In genomic region chrX:56563231-56564116, GRCh38 we compare ENCODE assay signal across 8 cellular contexts. TPM values are rescaled to one million over a fixed set of nuclear protein-coding genes. Genes with fewer than 3 reads are reported as not detected.
A peak's percentile ranks its signal among the peaks of the same experiment; 100 is the strongest.
DNase-seq lines count a peak whose midpoint lies in the region; ATAC-seq and TF ChIP-seq lines count a peak whose summit lies in the region.

Gene UBQLN2, plus strand, starts transcription at chrX:56563627. Its CDS starts 247 bp downstream, at chrX:56563874.

- H3K27ac ChIP-seq in Karpas-422 (ENCODE audit: low read length) = peak within 1 kb of the TSS; percentile 83
- H3K27ac ChIP-seq in RWPE2 (ENCODE audit: poor library complexity, severe bottlenecking) = peak within 1 kb of the TSS; percentile 83

- H2AFZ ChIP-seq in Karpas-422 (ENCODE audit: low read length) = peak within 1 kb of the TSS; percentile 43

- TF ChIP-seq CTCF in RWPE2 (IDR thresholded peaks at IDR 0.05; ENCODE audit: poor library complexity, severe bottlenecking) = peak; percentile 9
- peak; percentile 36 for TF ChIP-seq CTCF in fibroblast of pulmonary artery (IDR thresholded peaks at IDR 0.05; ENCODE audit: low read length, missing control alignments)
- TF ChIP-seq CTCF in nephron progenitor cell (IDR thresholded peaks at IDR 0.05) = no peak

- H3K36me3 Mint-ChIP-seq in activated T-helper 2 cell treated with anti-CD3 and anti-CD28 coated beads, Interferon-gamma antibody, Interleukin-2, Interleukin-4, amounts not matched to agents 10 μg/mL and 5 μg/mL and 100 μg/mL, durations not matched to agents 14 hours and 24 hours and 36 hours (ENCODE audit: low read depth) = peaks cover 22% of the 10 kb centered on the region
- H3K36me3 Mint-ChIP-seq in nephron progenitor cell (ENCODE audit: low read depth) = no peaks in the 10 kb centered on the region

- H3K4me3 ChIP-seq in Karpas-422 (ENCODE audit: low read length) (peak within 1 kb of the TSS; percentile 78), RWPE2 (ENCODE audit: severe bottlenecking) (peak within 1 kb of the TSS; percentile 51), fibroblast of pulmonary artery (replicated peaks; ENCODE audit: low read depth, low read length) (peak within 1 kb of the TSS; percentile 74)

- H3K27me3 ChIP-seq in Karpas-422 (ENCODE audit: low read length) (no peaks in the 10 kb centered on the region), RWPE2 (ENCODE audit: insufficient read depth, poor library complexity, severe bottlenecking) (no peaks in the 10 kb centered on the region)

- peak; percentile 69 for ATAC-seq in GM21723 (IDR thresholded peaks at IDR 0.05; ENCODE audit: unreplicated experiment)
- ATAC-seq in RWPE2 (ENCODE audit: low read depth) = peak; percentile 81
- ATAC-seq in stimulated activated naive CD8-positive, alpha-beta T cell treated with anti-CD3 and anti-CD28 coated beads, Interleukin-15, amount 100 ng/mL, for 72 hours = peak; percentile 86

- H3K4me1 Mint-ChIP-seq in activated T-helper 2 cell treated with anti-CD3 and anti-CD28 coated beads, Interferon-gamma antibody, Interleukin-2, Interleukin-4, amounts not matched to agents 10 μg/mL and 5 μg/mL and 100 μg/mL, durations not matched to agents 14 hours and 24 hours and 36 hours (ENCODE audit: low read depth) = peaks cover 11% of the 10 kb centered on the region
- H3K4me1 Mint-ChIP-seq in nephron progenitor cell = peaks cover 28% of the 10 kb centered on the region
- H3K4me1 Mint-ChIP-seq in stimulated activated naive CD8-positive, alpha-beta T cell treated with anti-CD3 and anti-CD28 coated beads, Interleukin-15, amount 100 ng/mL, for 72 hours = peaks cover 3% of the 10 kb centered on the region

- H3K9ac ChIP-seq in Karpas-422 (ENCODE audit: low read length) = peak within 1 kb of the TSS; percentile 87

- intact Hi-C loops in activated T-helper 2 cell treated with anti-CD3 and anti-CD28 coated beads, Interferon-gamma antibody, Interleukin-2, Interleukin-4, amounts not matched to agents 10 μg/mL and 5 μg/mL and 100 μg/mL, durations not matched to agents 14 hours and 24 hours and 36 hours (cut with micrococcal nuclease) = loop anchor here (1.0 to 10.0 kb wide), 7 partner anchors 165 to 1029 kb away; partner anchors contain the start of genes NBDY, RRAGB and ZXDB

- H3K9me3 ChIP-seq in Karpas-422 (ENCODE audit: low read length) (no peaks in the 10 kb centered on the region), RWPE2 (ENCODE audit: severe bottlenecking) (no peaks in the 10 kb centered on the region)

- no peaks in the 10 kb centered on the region for H3K9me3 Mint-ChIP-seq in activated T-helper 2 cell treated with anti-CD3 and anti-CD28 coated beads, Interferon-gamma antibody, Interleukin-2, Interleukin-4, amounts not matched to agents 10 μg/mL and 5 μg/mL and 100 μg/mL, durations not matched to agents 14 hours and 24 hours and 36 hours
- H3K9me3 Mint-ChIP-seq in nephron progenitor cell = peaks cover 11% of the 10 kb centered on the region
- H3K9me3 Mint-ChIP-seq in stimulated activated naive CD8-positive, alpha-beta T cell treated with anti-CD3 and anti-CD28 coated beads, Interleukin-15, amount 100 ng/mL, for 72 hours = no peaks in the 10 kb centered on the region

- H3K79me2 ChIP-seq in Karpas-422 (ENCODE audit: low read length) = peaks cover 49% of the 10 kb centered on the region

- DNase-seq in DMS53 treated with DMSO at 0.1 percent for 48 hours (lab: John Stamatoyannopoulos, UW; ENCODE audit: unreplicated experiment) (peak; percentile 54), Karpas-422 (peak; percentile 89), RWPE2 (ENCODE audit: low spot score) (peak; percentile 60), fibroblast of pulmonary artery (ENCODE audit: low read depth) (peak; percentile 81), nephron progenitor cell (peak; percentile 77)
- DNase-seq in activated T-helper 2 cell treated with anti-CD3 and anti-CD28 coated beads, Interferon-gamma antibody, Interleukin-2, Interleukin-4, amounts not matched to agents 10 μg/mL and 5 μg/mL and 100 μg/mL, durations not matched to agents 14 hours and 24 hours and 36 hours (ENCODE audit: low spot score) = peak; percentile 74
- DNase-seq in stimulated activated naive CD8-positive, alpha-beta T cell treated with anti-CD3 and anti-CD28 coated beads, Interleukin-15, amount 100 ng/mL, for 72 hours = peak; percentile 69 to 86

- peaks cover 4% of the 10 kb centered on the region; the same call in 1 of the 2 replicates for H3K36me3 ChIP-seq in Karpas-422 (ENCODE audit: insufficient read depth, low read length)
- peaks cover 18% of the 10 kb centered on the region for H3K36me3 ChIP-seq in RWPE2 (ENCODE audit: low read depth)

- H3K27me3 Mint-ChIP-seq in activated T-helper 2 cell treated with anti-CD3 and anti-CD28 coated beads, Interferon-gamma antibody, Interleukin-2, Interleukin-4, amounts not matched to agents 10 μg/mL and 5 μg/mL and 100 μg/mL, durations not matched to agents 14 hours and 24 hours and 36 hours (ENCODE audit: low read depth) = no peaks in the 10 kb centered on the region
- H3K27me3 Mint-ChIP-seq in nephron progenitor cell (ENCODE audit: low read depth, poor library complexity) = no peaks in the 10 kb centered on the region
- no peaks in the 10 kb centered on the region for H3K27me3 Mint-ChIP-seq in stimulated activated naive CD8-positive, alpha-beta T cell treated with anti-CD3 and anti-CD28 coated beads, Interleukin-15, amount 100 ng/mL, for 72 hours

- peak within 1 kb of the TSS; percentile 80 for H3K4me2 ChIP-seq in Karpas-422 (ENCODE audit: low read depth, low read length, poor library complexity, severe bottlenecking)

- H4K20me1 ChIP-seq in Karpas-422 (ENCODE audit: insufficient read depth, low read depth, low read length) = no peaks in the 10 kb centered on the region; the same call in 1 of the 2 replicates

- H3K27ac Mint-ChIP-seq in activated T-helper 2 cell treated with anti-CD3 and anti-CD28 coated beads, Interferon-gamma antibody, Interleukin-2, Interleukin-4, amounts not matched to agents 10 μg/mL and 5 μg/mL and 100 μg/mL, durations not matched to agents 14 hours and 24 hours and 36 hours = peak within 1 kb of the TSS; percentile 98
- peak within 1 kb of the TSS; percentile 98 for H3K27ac Mint-ChIP-seq in nephron progenitor cell
- H3K27ac Mint-ChIP-seq in stimulated activated naive CD8-positive, alpha-beta T cell treated with anti-CD3 and anti-CD28 coated beads, Interleukin-15, amount 100 ng/mL, for 72 hours = peak within 1 kb of the TSS; percentile 96 to 98

- H3K4me1 ChIP-seq in Karpas-422 (ENCODE audit: low read length) (peaks cover 21% of the 10 kb centered on the region), RWPE2 (ENCODE audit: insufficient read depth, poor library complexity, severe bottlenecking) (peaks cover 5% of the 10 kb centered on the region)

- H3K9me2 ChIP-seq in Karpas-422 (replicated peaks; ENCODE audit: insufficient read depth, low read length) = no peaks in the 10 kb centered on the region

- H3K4me3 Mint-ChIP-seq in activated T-helper 2 cell treated with anti-CD3 and anti-CD28 coated beads, Interferon-gamma antibody, Interleukin-2, Interleukin-4, amounts not matched to agents 10 μg/mL and 5 μg/mL and 100 μg/mL, durations not matched to agents 14 hours and 24 hours and 36 hours (ENCODE audit: low read depth) = peak within 1 kb of the TSS; percentile 93
- H3K4me3 Mint-ChIP-seq in nephron progenitor cell = peak within 1 kb of the TSS; percentile 89
- H3K4me3 Mint-ChIP-seq in stimulated activated naive CD8-positive, alpha-beta T cell treated with anti-CD3 and anti-CD28 coated beads, Interleukin-15, amount 100 ng/mL, for 72 hours = peak within 1 kb of the TSS; percentile 88 to 99

RNA-seq across cellular contexts. Expression of gene UBQLN2, which starts in this region (rescaled TPM):
- total RNA-seq in Karpas-422 (2014; rRNA removed; shearing (Covaris generic); ENCODE audit: low replicate concordance) = 9.2 and 18.4 TPM in 2 replicates
- total RNA-seq in activated T-helper 2 cell treated with anti-CD3 and anti-CD28 coated beads, Interferon-gamma antibody, Interleukin-2, Interleukin-4, amounts not matched to agents 10 μg/mL and 5 μg/mL and 100 μg/mL, durations not matched to agents 14 hours and 24 hours and 36 hours = 37.6 and 40.5 TPM in 2 replicates

Comparison
In these comparisons a context has a peak if more than half of its experiments do, and no peak if none do; other contexts are left out.
1. Peak in every context shown above with its lines: DNase-seq, ATAC-seq, H3K4me3 ChIP-seq and H3K27ac ChIP-seq.